Comparison of ENCODE assay signal across 8 cellular contexts in genomic region chr9:106862115-106862945, GRCh38. TPM values are rescaled to one million over a fixed set of nuclear protein-coding genes. Genes with fewer than 3 reads are reported as not detected.
DNase-seq lines count a peak whose midpoint lies in the region; ATAC-seq and TF ChIP-seq lines count a peak whose summit lies in the region.

No MANE protein-coding gene starts in this region.

- peak overlapping the region; percentile 89 for H3K27ac ChIP-seq in suprapubic skin

- DNase-seq in activated CD4-positive, alpha-beta memory T cell treated with anti-CD3 and anti-CD28 coated beads, Interleukin-2, amount 10 ng/mL, durations not matched to agents 7 days and 5 days, result no peak
- no peak for DNase-seq in activated CD4-positive, alpha-beta memory T cell treated with anti-CD3 and anti-CD28 coated beads for 36 hours
- DNase-seq in NCI-H345 treated with DMSO at 0.1 percent for 48 hours (lab: John Stamatoyannopoulos, UW; ENCODE audit: unreplicated experiment) (peak; percentile 32), cerebellum (ENCODE audit: low spot score) (peak; percentile 26), left kidney (ENCODE audit: low read depth, low spot score) (peak; percentile 89), suprapubic skin (ENCODE audit: low spot score in 2 of 2) (no peak)
- no peak for DNase-seq in NK-92 treated with Interleukin-12 subunit alpha and Interleukin-12 subunit beta, amount 100 ng/mL, for 24 hours (lab: John Stamatoyannopoulos, UW)

- peaks cover 14% of the 10 kb centered on the region for H3K36me3 Mint-ChIP-seq in activated CD4-positive, alpha-beta memory T cell treated with anti-CD3 and anti-CD28 coated beads, Interleukin-2, amount 10 ng/mL, durations not matched to agents 7 days and 5 days (ENCODE audit: low read depth)
- peaks cover 13% of the 10 kb centered on the region for H3K36me3 Mint-ChIP-seq in activated CD4-positive, alpha-beta memory T cell treated with anti-CD3 and anti-CD28 coated beads for 36 hours

- no peak for TF ChIP-seq EP300 in suprapubic skin (IDR thresholded peaks at IDR 0.05)

- H3K27ac Mint-ChIP-seq in activated CD4-positive, alpha-beta memory T cell treated with anti-CD3 and anti-CD28 coated beads, Interleukin-2, amount 10 ng/mL, durations not matched to agents 7 days and 5 days, result no peak overlapping the region
- H3K27ac Mint-ChIP-seq in activated CD4-positive, alpha-beta memory T cell treated with anti-CD3 and anti-CD28 coated beads for 36 hours, result no peak overlapping the region

- POLR2A ChIA-PET in activated CD4-positive, alpha-beta memory T cell treated with anti-CD3 and anti-CD28 coated beads, Interleukin-2, amount 10 ng/mL, durations not matched to agents 7 days and 5 days (lab: Charles Lee), result no interaction called here
- POLR2A ChIA-PET in activated CD4-positive, alpha-beta memory T cell treated with anti-CD3 and anti-CD28 coated beads for 36 hours (lab: Charles Lee), result no interaction called here

- H3K4me3 Mint-ChIP-seq in activated CD4-positive, alpha-beta memory T cell treated with anti-CD3 and anti-CD28 coated beads, Interleukin-2, amount 10 ng/mL, durations not matched to agents 7 days and 5 days, result peak overlapping the region; percentile 56
- H3K4me3 Mint-ChIP-seq in activated CD4-positive, alpha-beta memory T cell treated with anti-CD3 and anti-CD28 coated beads for 36 hours, result no peak overlapping the region

- peak in 1 of 2 donors; percentile 17 for TF ChIP-seq CTCF in suprapubic skin (IDR thresholded peaks at IDR 0.05)

- H3K4me1 ChIP-seq in suprapubic skin, result peaks cover 51% of the 10 kb centered on the region

- H3K4me1 Mint-ChIP-seq in activated CD4-positive, alpha-beta memory T cell treated with anti-CD3 and anti-CD28 coated beads, Interleukin-2, amount 10 ng/mL, durations not matched to agents 7 days and 5 days, result peaks cover 4% of the 10 kb centered on the region
- H3K4me1 Mint-ChIP-seq in activated CD4-positive, alpha-beta memory T cell treated with anti-CD3 and anti-CD28 coated beads for 36 hours (ENCODE audit: low read depth), result peaks cover 5% of the 10 kb centered on the region

- WGBS in suprapubic skin, result under 1% methylated on average over 37 of the region's 37 CpGs

- H3K27me3 ChIP-seq in suprapubic skin, result peaks cover 7% of the 10 kb centered on the region

- peak overlapping the region; percentile 83 for H3K4me3 ChIP-seq in suprapubic skin

- H3K27me3 Mint-ChIP-seq in activated CD4-positive, alpha-beta memory T cell treated with anti-CD3 and anti-CD28 coated beads, Interleukin-2, amount 10 ng/mL, durations not matched to agents 7 days and 5 days, result peaks cover 66% of the 10 kb centered on the region
- peaks cover 55% of the 10 kb centered on the region for H3K27me3 Mint-ChIP-seq in activated CD4-positive, alpha-beta memory T cell treated with anti-CD3 and anti-CD28 coated beads for 36 hours

- no peaks in the 10 kb centered on the region for H3K9me3 ChIP-seq in suprapubic skin

- CTCF ChIA-PET in activated CD4-positive, alpha-beta memory T cell treated with anti-CD3 and anti-CD28 coated beads, Interleukin-2, amount 10 ng/mL, durations not matched to agents 7 days and 5 days (lab: Charles Lee), result no interaction called here
- CTCF ChIA-PET in activated CD4-positive, alpha-beta memory T cell treated with anti-CD3 and anti-CD28 coated beads for 36 hours (lab: Charles Lee), result interaction anchor here (0.6 kb wide), 1 partner anchor 549 kb away, joined by 3 read pairs; no protein-coding TSS in a partner anchor

- intact Hi-C loops in activated CD4-positive, alpha-beta memory T cell treated with anti-CD3 and anti-CD28 coated beads for 36 hours (cut with micrococcal nuclease), result no loop called here

- ATAC-seq in HG03025 (IDR thresholded peaks at IDR 0.05; ENCODE audit: low FRiP score, unreplicated experiment), result no peak

- no peaks in the 10 kb centered on the region for H3K9me3 Mint-ChIP-seq in activated CD4-positive, alpha-beta memory T cell treated with anti-CD3 and anti-CD28 coated beads, Interleukin-2, amount 10 ng/mL, durations not matched to agents 7 days and 5 days
- no peaks in the 10 kb centered on the region for H3K9me3 Mint-ChIP-seq in activated CD4-positive, alpha-beta memory T cell treated with anti-CD3 and anti-CD28 coated beads for 36 hours

- no peaks in the 10 kb centered on the region for H3K36me3 ChIP-seq in suprapubic skin

- TF ChIP-seq POLR2A in suprapubic skin (IDR thresholded peaks at IDR 0.05), result no peak

RNA-seq across cellular contexts. Expression of gene ZNF462, which starts 0.6 kb away (rescaled TPM):
- under 1 TPM; 0.28 to 0.70 TPM for total RNA-seq in activated CD4-positive, alpha-beta memory T cell treated with anti-CD3 and anti-CD28 coated beads, Interleukin-2, amount 10 ng/mL, durations not matched to agents 7 days and 5 days
- under 1 TPM; 0.61 to 0.64 TPM for total RNA-seq in activated CD4-positive, alpha-beta memory T cell treated with anti-CD3 and anti-CD28 coated beads for 36 hours
- total RNA-seq in cerebellum (102 TPM), suprapubic skin (10 to 100 TPM; 16.4 to 35.2 (median 29.7) TPM)

Comparison
In these comparisons a context has a peak if more than half of its experiments do, and no peak if none do; other contexts are left out.
1. DNase-seq: peak in NCI-H345 treated with DMSO at 0.1 percent for 48 hours (single experiment), cerebellum (single experiment) and left kidney (single experiment); none in activated CD4-positive, alpha-beta memory T cell treated with anti-CD3 and anti-CD28 coated beads, Interleukin-2, amount 10 ng/mL, durations not matched to agents 7 days and 5 days (single experiment), activated CD4-positive, alpha-beta memory T cell treated with anti-CD3 and anti-CD28 coated beads for 36 hours (single experiment), suprapubic skin (0 of 2) and NK-92 treated with Interleukin-12 subunit alpha and Interleukin-12 subunit beta, amount 100 ng/mL, for 24 hours (single experiment).
2. RNA of gene ZNF462, which starts 0.6 kb away (total RNA-seq): 102 TPM in cerebellum (single experiment) and 16.4 to 35.2 TPM in suprapubic skin; 0.28 to 0.70 TPM in activated CD4-positive, alpha-beta memory T cell treated with anti-CD3 and anti-CD28 coated beads, Interleukin-2, amount 10 ng/mL, durations not matched to agents 7 days and 5 days and 0.61 to 0.64 TPM in activated CD4-positive, alpha-beta memory T cell treated with anti-CD3 and anti-CD28 coated beads for 36 hours; every median in the first group is over 10 times any median in the second.